9 cellular contexts compared by ENCODE assay signal in the genomic region with DNA sequence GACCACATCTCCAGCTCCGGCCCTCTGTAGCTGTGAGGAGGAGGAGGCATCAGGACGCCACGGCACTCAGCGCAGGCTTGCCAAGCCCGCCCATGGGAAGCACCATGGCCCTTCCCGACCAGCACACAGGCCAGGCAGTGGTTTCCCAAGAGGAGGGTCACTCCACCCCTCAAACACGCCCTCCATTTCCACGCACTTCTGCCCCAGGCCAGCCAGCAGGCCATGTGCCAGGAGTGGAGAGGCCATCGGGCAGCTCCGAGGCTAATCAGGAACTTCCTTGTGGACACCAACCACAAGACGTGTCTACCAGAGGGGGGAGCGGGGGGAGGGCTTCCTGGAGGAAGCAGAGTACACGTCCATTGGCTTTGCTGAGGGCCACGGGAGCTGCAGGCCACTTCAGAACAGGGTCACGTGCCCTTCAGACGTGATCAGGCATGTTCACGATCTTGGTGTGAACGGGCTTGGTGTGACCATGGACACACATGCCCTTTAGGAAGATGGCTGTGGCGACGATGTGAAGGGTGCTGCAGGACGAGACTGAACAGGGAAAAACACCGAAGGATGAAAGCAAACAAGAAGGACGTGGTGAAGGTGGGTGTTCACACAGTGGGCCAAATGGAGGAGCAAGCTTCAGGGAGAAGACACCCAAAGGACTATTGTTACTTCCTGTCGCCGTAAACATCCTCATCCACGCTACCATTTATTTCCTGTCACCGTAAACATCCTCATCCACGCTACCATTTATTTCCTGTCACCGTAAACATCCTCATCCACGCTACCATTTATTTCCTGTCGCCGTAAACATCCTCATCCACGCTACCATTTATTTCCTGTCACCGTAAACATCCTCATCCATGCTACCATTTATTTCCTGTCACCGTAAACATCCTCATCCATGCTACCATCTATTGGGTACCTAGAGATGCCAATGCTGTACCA. TPM values are rescaled to one million over a fixed set of nuclear protein-coding genes. Genes with fewer than 3 reads are reported as not detected.
DNase-seq lines count a peak whose midpoint lies in the region; FAIRE-seq and TF ChIP-seq lines count a peak whose summit lies in the region.
"Had no signal": no experiment of that assay in that cellular context is flagged by ENCODE, and none has a peak within 500 bp of the region (broad histone marks: within the 10 kb centered on the region; RNA-seq: fewer than 3 reads in every experiment).

No MANE protein-coding gene starts in this region.

- TF ChIP-seq POLR2A in GM12891 (IDR thresholded peaks at IDR 0.05; ENCODE audit: low read depth, low read length) (no peak), H1 (IDR thresholded peaks at IDR 0.05; ENCODE audit: control extremely low read depth in 1 of 2, low read depth in 2 of 2, low read length in 2 of 2) (no peak), sigmoid colon (IDR thresholded peaks at IDR 0.05) (no peak), erythroblast (IDR thresholded peaks at IDR 0.05; ENCODE audit: low read length) (no peak)

- no peak overlapping the region for H2BK12ac ChIP-seq in H1 (ENCODE audit: low read depth, low read length)

- CTCF ChIA-PET in H1 (lab: Charles Lee; ENCODE audit: partially characterized antibody): interaction anchor here (1.1 kb wide), 1 partner anchor 9 kb away, joined by 4 read pairs; no protein-coding TSS in a partner anchor

- DNase-seq in GM12891 (ENCODE audit: insufficient read length, low spot score) (no peak), H1 (ENCODE audit: low read depth in 1 of 2, low spot score in 2 of 2) (no peak), sigmoid colon (peak; percentile 40), NOMO-1 (lab: John Stamatoyannopoulos, UW; ENCODE audit: unreplicated experiment in 2 of 2) (no peak), erythroblast (lab: John Stamatoyannopoulos, UW) (no peak), D341Med (ENCODE audit: low spot score) (no peak)
- no peak for DNase-seq in T-helper 2 cell treated with Interferon-gamma antibody and Interleukin-4, amounts not matched to agents 5 μg/mL and 100 μg/mL, for 36 hours (ENCODE audit: low spot score)

- no peaks in the 10 kb centered on the region; the same call in 1 of the 2 replicates for H3K79me1 ChIP-seq in H1 (ENCODE audit: low read depth, low read length)

- no peak overlapping the region for H3K4me3 ChIP-seq in H1 (ENCODE audit: extremely low read depth in 1 of 4, insufficient read depth in 2 of 4, low read depth in 3 of 4, low read length in 4 of 4)
- H3K4me3 ChIP-seq in sigmoid colon: no peak overlapping the region

- H4K8ac ChIP-seq in H1 (ENCODE audit: extremely low read depth, insufficient read depth, low read length): no peak overlapping the region; the same call in 1 of the 2 replicates

- no peak overlapping the region for H4K5ac ChIP-seq in H1 (ENCODE audit: insufficient read length, low read depth, low read length)

- peak overlapping the region; percentile 91 for H3K27ac Mint-ChIP-seq in T-helper 2 cell treated with Interferon-gamma antibody and Interleukin-4, amounts not matched to agents 5 μg/mL and 100 μg/mL, for 36 hours

- no peak overlapping the region for H2BK120ac ChIP-seq in H1 (replicated peaks; ENCODE audit: low read depth, low read length)

- H3K27me3 ChIP-seq in H1 (replicated peaks in 1 of 4; ENCODE audit: control insufficient read depth in 3 of 4, extremely low read depth in 1 of 4, insufficient read depth in 3 of 4, low read length in 3 of 4): no peaks in the 10 kb centered on the region
- no peaks in the 10 kb centered on the region for H3K27me3 ChIP-seq in sigmoid colon
- H3K27me3 ChIP-seq: neutrophil had no signal

- H3K14ac ChIP-seq in H1 (ENCODE audit: insufficient read length): no peak overlapping the region

- no peak overlapping the region for H2AK5ac ChIP-seq in H1 (ENCODE audit: low read depth, low read length)

- no peak overlapping the region for H4K91ac ChIP-seq in H1 (replicated peaks; ENCODE audit: insufficient read length, low read length)

- H3K27me3 Mint-ChIP-seq in T-helper 2 cell treated with Interferon-gamma antibody and Interleukin-4, amounts not matched to agents 5 μg/mL and 100 μg/mL, for 36 hours (ENCODE audit: low read depth): no peaks in the 10 kb centered on the region

- no peak overlapping the region for H3K56ac ChIP-seq in H1 (replicated peaks; ENCODE audit: insufficient read length, low read depth, low read length)

- H3K4me3 Mint-ChIP-seq in T-helper 2 cell treated with Interferon-gamma antibody and Interleukin-4, amounts not matched to agents 5 μg/mL and 100 μg/mL, for 36 hours: peak overlapping the region; percentile 70

- H3K9me3 ChIP-seq in H1 (ENCODE audit: insufficient read depth in 2 of 2, low read depth in 1 of 2, low read length in 1 of 2) (no peaks in the 10 kb centered on the region), sigmoid colon (no peaks in the 10 kb centered on the region)
- H3K9me3 ChIP-seq: neutrophil had no signal

- no peak overlapping the region for H3K4me2 ChIP-seq in H1 (ENCODE audit: insufficient read depth in 1 of 2, low read depth in 2 of 2, low read length in 2 of 2)

- no peak for TF ChIP-seq EP300 in H1 (IDR thresholded peaks at IDR 0.05; ENCODE audit: borderline replicate concordance in 1 of 2, low read depth in 2 of 2, low read length in 2 of 2)
- no peak for TF ChIP-seq EP300 in sigmoid colon (IDR thresholded peaks at IDR 0.05)

- no peak for TF ChIP-seq CTCF in H1 (IDR thresholded peaks at IDR 0.05; ENCODE audit: control extremely low read depth in 1 of 3, insufficient read depth in 1 of 3, low read depth in 1 of 3, low read length in 3 of 3)
- TF ChIP-seq CTCF in sigmoid colon (IDR thresholded peaks at IDR 0.05): no peak

- no peak overlapping the region for H2BK20ac ChIP-seq in H1 (ENCODE audit: low read length)

- no peak for TF ChIP-seq RAD21 in H1 (IDR thresholded peaks at IDR 0.05 in 1 of 2, conservative IDR thresholded peaks at IDR 0.05 in 1 of 2; ENCODE audit: low read depth in 2 of 2, low read length in 2 of 2)

- no peak overlapping the region for H2BK15ac ChIP-seq in H1 (ENCODE audit: low read length)

- peak overlapping the region; percentile 8; the same call in 1 of the 2 replicates for H2BK5ac ChIP-seq in H1 (ENCODE audit: low read depth, low read length)

- H3K36me3 ChIP-seq in H1 (ENCODE audit: control insufficient read depth in 2 of 4, insufficient read depth in 4 of 4, low read length in 3 of 4) (peaks cover 0 to 20% (median 2%) of the 10 kb centered on the region in 4 experiments; a peak in 4 of 8 replicates), sigmoid colon (no peaks in the 10 kb centered on the region)
- H3K36me3 ChIP-seq: neutrophil had no signal

- intact Hi-C loops in sigmoid colon (cut with DNase I): no loop called here

- H2AFZ ChIP-seq in H1 (ENCODE audit: low read length): no peak overlapping the region

- H3K27ac ChIP-seq in H1 (ENCODE audit: low read depth, low read length) (no peak overlapping the region), sigmoid colon (no peak overlapping the region)
- H3K27ac ChIP-seq: neutrophil had no signal

- no peaks in the 10 kb centered on the region for H3K4me1 ChIP-seq in H1 (replicated peaks in 1 of 4; ENCODE audit: control insufficient read depth in 3 of 4, insufficient read depth in 4 of 4, low read length in 3 of 4)
- H3K4me1 ChIP-seq in sigmoid colon: no peaks in the 10 kb centered on the region

- peaks cover 16% of the 10 kb centered on the region for H3K36me3 Mint-ChIP-seq in T-helper 2 cell treated with Interferon-gamma antibody and Interleukin-4, amounts not matched to agents 5 μg/mL and 100 μg/mL, for 36 hours (ENCODE audit: low read depth)

- POLR2A ChIA-PET in H1 (lab: Charles Lee; ENCODE audit: partially characterized antibody): interaction anchor here (0.5 kb wide), 1 partner anchor 167 kb away, joined by 3 read pairs; no protein-coding TSS in a partner anchor

- 91% methylated on average over 29 of the region's 35 CpGs; no CpG with 5 or more reads in 1 of the 2 experiments for WGBS in H1 (ENCODE audit: extremely low coverage in 1 of 2, insufficient coverage in 1 of 2, insufficient read length in 1 of 2, insufficient replicate concordance in 2 of 2, low coverage in 1 of 2, low lambda C conversion rate in 2 of 2, missing lambda C conversion rate in 1 of 2), 2 experiments
- 75 to 86% methylated on average over 35 of the region's 35 CpGs for WGBS in sigmoid colon, 2 donors

- no peaks in the 10 kb centered on the region for H3K79me2 ChIP-seq in H1 (ENCODE audit: control insufficient read depth in 1 of 2, insufficient read depth in 2 of 2, low read length in 2 of 2)

- no peaks in the 10 kb centered on the region; the same call in 1 of the 2 replicates for H3K23me2 ChIP-seq in H1 (ENCODE audit: low read depth, low read length)

- no peak overlapping the region for H3K4ac ChIP-seq in H1 (replicated peaks; ENCODE audit: insufficient read length, low read depth, low read length)

- H3K9ac ChIP-seq in H1 (replicated peaks in 1 of 4; ENCODE audit: extremely low read depth in 1 of 4, low read depth in 3 of 4, low read length in 3 of 4): no peak overlapping the region

- H3K23ac ChIP-seq in H1 (ENCODE audit: insufficient read length): no peak overlapping the region

- peak; percentile 92 for FAIRE-seq in GM12891 (lab: Jason Lieb, UNC)
- FAIRE-seq in H1 (lab: Jason Lieb, UNC): no peak
- FAIRE-seq: keratinocyte had no signal

- H3K18ac ChIP-seq in H1 (ENCODE audit: extremely low read depth, low read length): no peak overlapping the region

- peaks cover 3 to 6% of the 10 kb centered on the region in 2 experiments for H4K20me1 ChIP-seq in H1 (replicated peaks in 1 of 2; ENCODE audit: control insufficient read depth in 1 of 2, insufficient read depth in 2 of 2, low read length in 2 of 2)

- H3K9me3 Mint-ChIP-seq in T-helper 2 cell treated with Interferon-gamma antibody and Interleukin-4, amounts not matched to agents 5 μg/mL and 100 μg/mL, for 36 hours: no peaks in the 10 kb centered on the region

- peaks cover 13% of the 10 kb centered on the region for H3K4me1 Mint-ChIP-seq in T-helper 2 cell treated with Interferon-gamma antibody and Interleukin-4, amounts not matched to agents 5 μg/mL and 100 μg/mL, for 36 hours (ENCODE audit: low read depth)

RNA-seq across cellular contexts. Expression of a gene that starts 6.5 kb away (rescaled TPM):
- polyA plus RNA-seq in GM12891 (2012; ENCODE audit: low read depth, missing spikeins): 43.3 TPM
- total RNA-seq in H1 (2021; fragmentation: NEBNext Ultra II Directional; extraction: Animal tissue kit (Norgen Biotek cat#: 25700)): 25.8 and 25.9 TPM in 2 replicates
- polyA plus RNA-seq in H1 (2011; rRNA removed) (25.8 and 28.5 TPM in 2 replicates), sigmoid colon (10 to 100 TPM; 27.0 to 40.2 (median 29.1) TPM)
- polyA plus RNA-seq in H1 (2011; cell fraction: cytosol; rRNA removed): 52.9 TPM
- polyA plus RNA-seq in H1 (2011; cell fraction: nucleus; rRNA removed): 50.1 TPM
- polyA plus RNA-seq in H1 (2012, experiment 1 of 2): 41.8 to 54.8 TPM (median 42.8 TPM) in 4 replicates
- 9.6 TPM for polyA plus RNA-seq in H1 (2012, experiment 2 of 2)
- polyA plus RNA-seq in H1 (2013, experiment 1 of 2): 17.2 TPM
- polyA plus RNA-seq in H1 (2013, experiment 2 of 2): 16.0 TPM
- 54.4 and 57.0 TPM in 2 replicates for polyA minus RNA-seq in H1 (2011; rRNA and poly(A)+ RNA removed)
- 27.4 TPM for polyA minus RNA-seq in H1 (2011; cell fraction: cytosol; rRNA and poly(A)+ RNA removed)
- polyA minus RNA-seq in H1 (2011; cell fraction: nucleus; rRNA and poly(A)+ RNA removed): 41.5 TPM
- 10 to 100 TPM; 18.9 to 47.9 (median 33.2) TPM for total RNA-seq in sigmoid colon

RNA-seq across cellular contexts. Expression of a gene that starts 40.7 kb away (rescaled TPM):
- polyA plus RNA-seq in GM12891 (2012; ENCODE audit: low read depth, missing spikeins): 31.3 TPM
- 57.3 and 66.1 TPM in 2 replicates for total RNA-seq in H1 (2021; fragmentation: NEBNext Ultra II Directional; extraction: Animal tissue kit (Norgen Biotek cat#: 25700))
- polyA plus RNA-seq in H1 (2011; rRNA removed): 20.5 and 26.5 TPM in 2 replicates
- 27.6 TPM for polyA plus RNA-seq in H1 (2011; cell fraction: cytosol; rRNA removed)
- 79.7 TPM for polyA plus RNA-seq in H1 (2011; cell fraction: nucleus; rRNA removed)
- 33.4 to 42.9 TPM (median 37.3 TPM) in 4 replicates for polyA plus RNA-seq in H1 (2012, experiment 1 of 2)
- 15.1 TPM for polyA plus RNA-seq in H1 (2012, experiment 2 of 2)
- polyA plus RNA-seq in H1 (2013, experiment 1 of 2): 19.8 TPM
- polyA plus RNA-seq in H1 (2013, experiment 2 of 2): 18.0 TPM
- polyA minus RNA-seq in H1 (2011; rRNA and poly(A)+ RNA removed): 45.6 and 47.9 TPM in 2 replicates
- polyA minus RNA-seq in H1 (2011; cell fraction: cytosol; rRNA and poly(A)+ RNA removed): 21.8 TPM
- 36.7 TPM for polyA minus RNA-seq in H1 (2011; cell fraction: nucleus; rRNA and poly(A)+ RNA removed)
- total RNA-seq in sigmoid colon: 1 to 10 TPM; 2.8 to 7.7 (median 4.7) TPM
- 10 to 100 TPM in 1 of 3 donors, 1 to 10 TPM in 2; 1.4 to 16.4 (median 1.8) TPM for polyA plus RNA-seq in sigmoid colon

RNA-seq across cellular contexts. Expression of a gene that starts 41.7 kb away (rescaled TPM):
- polyA plus RNA-seq in GM12891 (2012; ENCODE audit: low read depth, missing spikeins): 119 TPM
- 51.9 and 64.0 TPM in 2 replicates for total RNA-seq in H1 (2021; fragmentation: NEBNext Ultra II Directional; extraction: Animal tissue kit (Norgen Biotek cat#: 25700))
- polyA plus RNA-seq in H1 (2011; rRNA removed) (18.6 and 22.2 TPM in 2 replicates), sigmoid colon (10 to 100 TPM; 76.3 to 89.7 (median 78.7) TPM)
- polyA plus RNA-seq in H1 (2011; cell fraction: cytosol; rRNA removed): 45.3 TPM
- 19.2 TPM for polyA plus RNA-seq in H1 (2011; cell fraction: nucleus; rRNA removed)
- polyA plus RNA-seq in H1 (2012, experiment 1 of 2): 67.5 to 85.0 TPM (median 71.6 TPM) in 4 replicates
- polyA plus RNA-seq in H1 (2012, experiment 2 of 2): 49.4 TPM
- polyA plus RNA-seq in H1 (2013, experiment 1 of 2): 45.2 TPM
- 48.2 TPM for polyA plus RNA-seq in H1 (2013, experiment 2 of 2)
- 14.6 and 15.9 TPM in 2 replicates for polyA minus RNA-seq in H1 (2011; rRNA and poly(A)+ RNA removed)
- polyA minus RNA-seq in H1 (2011; cell fraction: cytosol; rRNA and poly(A)+ RNA removed): 20.7 TPM
- polyA minus RNA-seq in H1 (2011; cell fraction: nucleus; rRNA and poly(A)+ RNA removed): 9.3 TPM
- 10 to 100 TPM; 41.3 to 63.5 (median 56.8) TPM for total RNA-seq in sigmoid colon
